In the genomic region with DNA sequence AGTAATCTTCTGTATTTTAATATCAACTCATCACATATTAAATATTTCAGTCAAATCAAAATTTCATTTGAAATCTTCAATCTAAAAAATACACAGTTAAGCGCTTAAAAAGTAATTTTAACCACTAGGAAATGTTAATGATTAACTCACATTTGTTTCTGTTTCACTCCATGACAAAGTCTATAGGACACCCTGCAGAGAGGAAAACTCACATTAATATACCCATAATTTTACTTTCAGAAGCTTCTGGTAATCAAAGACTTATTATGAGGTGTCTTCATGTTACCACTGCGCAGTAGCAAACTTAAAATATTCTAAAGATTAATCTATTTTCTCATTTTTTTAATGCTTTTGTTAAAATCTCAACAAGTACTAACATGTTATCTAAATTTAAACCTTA, we compare ENCODE assay signal across 8 cellular contexts. TPM values are rescaled to one million over a fixed set of nuclear protein-coding genes. Genes with fewer than 3 reads are reported as not detected.
A peak's percentile ranks its signal among the peaks of the same experiment; 100 is the strongest.
DNase-seq lines count a peak whose midpoint lies in the region; ATAC-seq, FAIRE-seq and TF ChIP-seq lines count a peak whose summit lies in the region.

No MANE protein-coding gene starts in this region.

- no peaks in the 10 kb centered on the region for H3K36me3 ChIP-seq in Caco-2 (ENCODE audit: control insufficient read depth, insufficient read depth, low read length)
- H3K36me3 ChIP-seq in Loucy (ENCODE audit: insufficient read depth, low read length): no peaks in the 10 kb centered on the region

- H3K4me3 Mint-ChIP-seq in Caco-2 (ENCODE audit: unreplicated experiment) (peak overlapping the region; percentile 90), natural killer cell (peak overlapping the region; percentile 93)
- H3K4me3 Mint-ChIP-seq in dendritic cell treated with granulocyte-macrophage colony-stimulating factor and Interleukin-4, amounts not matched to agents 40 ng/mL and 50 ng/mL, for 4 days: no peak overlapping the region

- BruUV-seq in Caco-2 (replicated peaks; lab: Mats Ljungman, UMichigan): no TSS peak

- intact Hi-C loops in Caco-2 (cut with micrococcal nuclease; ENCODE audit: unreplicated experiment) (loop anchor here (1.0 to 2.0 kb wide), 3 partner anchors 41 to 72 kb away; partner anchors contain the start of genes CCNJ and ZNF518A), natural killer cell (cut with micrococcal nuclease) (loop anchor here (5.0 kb wide), 1 partner anchor 47 kb away; the partner anchor contains the start of gene CCNJ)
- intact Hi-C loops in dendritic cell treated with granulocyte-macrophage colony-stimulating factor and Interleukin-4, amounts not matched to agents 40 ng/mL and 50 ng/mL, for 4 days (cut with micrococcal nuclease): loop anchor here (5.0 kb wide), 1 partner anchor 47 kb away; the partner anchor contains the start of gene CCNJ

- no peaks in the 10 kb centered on the region for H3F3A ChIP-seq in Loucy (ENCODE audit: low read depth)

- no peaks in the 10 kb centered on the region for H3K9me3 ChIP-seq in Caco-2
- no peaks in the 10 kb centered on the region for H3K9me3 ChIP-seq in Loucy (ENCODE audit: insufficient read depth, low read depth, low read length)

- peak overlapping the region; percentile 99; the same call in 1 of the 2 replicates for H2AFZ ChIP-seq in Loucy (ENCODE audit: low read length)

- H3K4me1 ChIP-seq in Caco-2 (peaks cover 16% of the 10 kb centered on the region), Loucy (ENCODE audit: insufficient read depth, low read length, poor library complexity, severe bottlenecking) (peaks cover 35% of the 10 kb centered on the region)

- H3K9me2 ChIP-seq in Loucy (replicated peaks; ENCODE audit: low read depth, low read length): no peaks in the 10 kb centered on the region

- peaks cover 15% of the 10 kb centered on the region for H3K36me3 Mint-ChIP-seq in Caco-2 (ENCODE audit: insufficient read depth, unreplicated experiment)
- H3K36me3 Mint-ChIP-seq in dendritic cell treated with granulocyte-macrophage colony-stimulating factor and Interleukin-4, amounts not matched to agents 40 ng/mL and 50 ng/mL, for 4 days (ENCODE audit: low read depth): peaks cover 10% of the 10 kb centered on the region
- H3K36me3 Mint-ChIP-seq in natural killer cell: no peaks in the 10 kb centered on the region

- H4K20me1 ChIP-seq in Loucy (ENCODE audit: insufficient read depth, low read length, poor library complexity, severe bottlenecking): no peaks in the 10 kb centered on the region

- H3K9ac ChIP-seq in Loucy (ENCODE audit: low read depth, low read length, poor library complexity, severe bottlenecking): peak overlapping the region; percentile 97

- H3K27me3 Mint-ChIP-seq in Caco-2 (ENCODE audit: insufficient read depth, unreplicated experiment) (peaks cover 2% of the 10 kb centered on the region), natural killer cell (ENCODE audit: low read depth in 2 of 2) (peaks cover 24 to 26% of the 10 kb centered on the region in 2 donors)
- peaks cover 25% of the 10 kb centered on the region for H3K27me3 Mint-ChIP-seq in dendritic cell treated with granulocyte-macrophage colony-stimulating factor and Interleukin-4, amounts not matched to agents 40 ng/mL and 50 ng/mL, for 4 days

- POLR2A ChIA-PET in Caco-2 (lab: Charles Lee): interaction anchor here (0.6 to 2.3 kb wide), 7 partner anchors 23 to 73 kb away, joined by 3 to 90 read pairs (median 7); partner anchors contain the start of genes CCNJ and ZNF518A

- H3K9me3 Mint-ChIP-seq in Caco-2 (ENCODE audit: unreplicated experiment) (no peaks in the 10 kb centered on the region), natural killer cell (peaks cover 0 to 2% of the 10 kb centered on the region in 2 donors)
- peaks cover 12% of the 10 kb centered on the region for H3K9me3 Mint-ChIP-seq in dendritic cell treated with granulocyte-macrophage colony-stimulating factor and Interleukin-4, amounts not matched to agents 40 ng/mL and 50 ng/mL, for 4 days

- CTCF ChIA-PET in Caco-2 (lab: Charles Lee): interaction anchor here (2.2 kb wide), 1 partner anchor 41 kb away, joined by 19 read pairs; the partner anchor contains the start of gene ZNF518A

- no peak for ATAC-seq in natural killer cell

- TF ChIP-seq CTCF in Caco-2 (IDR thresholded peaks at IDR 0.05; ENCODE audit: insufficient read depth in 1 of 2, low read depth in 1 of 2, low read length in 1 of 2, severe bottlenecking in 1 of 2, unreplicated experiment in 1 of 2) (peak in 1 of 2 experiments; percentile 14), Loucy (conservative IDR thresholded peaks at IDR 0.05; ENCODE audit: low read length) (no peak), natural killer cell (IDR thresholded peaks at IDR 0.05) (no peak), D721Med (IDR thresholded peaks at IDR 0.05; ENCODE audit: insufficient read depth, missing control alignments) (no peak)

- peak overlapping the region; percentile 75 for H3K4me3 ChIP-seq in Caco-2 (ENCODE audit: low read depth, low read length)
- H3K4me3 ChIP-seq in Loucy (ENCODE audit: low read length, poor library complexity, severe bottlenecking): peak overlapping the region; percentile 98

- DNase-seq in Caco-2 (no peak), natural killer cell (no peak), GM19238 (ENCODE audit: insufficient read length, low spot score) (no peak), MV-4-11 (lab: John Stamatoyannopoulos, UW) (no peak), D721Med (ENCODE audit: insufficient read length, low spot score) (no peak)
- no peak for DNase-seq in effector CD4-positive, alpha-beta T cell

- peaks cover 7% of the 10 kb centered on the region; the same call in 1 of the 2 replicates for H3K79me2 ChIP-seq in Loucy (ENCODE audit: insufficient read depth, low read length)

- no peak for FAIRE-seq in D721Med (lab: Jason Lieb, UNC)

- peak overlapping the region; percentile 96 for H3K4me2 ChIP-seq in Loucy (ENCODE audit: low read depth, low read length, poor library complexity, severe bottlenecking)

- H3K4me1 Mint-ChIP-seq in Caco-2 (ENCODE audit: low read depth, unreplicated experiment) (no peaks in the 10 kb centered on the region), natural killer cell (peaks cover 8 to 10% of the 10 kb centered on the region in 2 donors)
- no peaks in the 10 kb centered on the region for H3K4me1 Mint-ChIP-seq in dendritic cell treated with granulocyte-macrophage colony-stimulating factor and Interleukin-4, amounts not matched to agents 40 ng/mL and 50 ng/mL, for 4 days (ENCODE audit: low read depth)

- H3K27ac Mint-ChIP-seq in Caco-2 (ENCODE audit: unreplicated experiment): peak overlapping the region; percentile 98
- H3K27ac Mint-ChIP-seq in dendritic cell treated with granulocyte-macrophage colony-stimulating factor and Interleukin-4, amounts not matched to agents 40 ng/mL and 50 ng/mL, for 4 days: peak overlapping the region; percentile 98
- H3K27ac Mint-ChIP-seq in natural killer cell: peak overlapping the region; percentile 96 to 98

- H3K27me3 ChIP-seq in Caco-2 (replicated peaks; ENCODE audit: control insufficient read depth, insufficient read depth, low read length) (no peaks in the 10 kb centered on the region), Loucy (ENCODE audit: insufficient read depth, low read length, poor library complexity, severe bottlenecking) (peaks cover 38% of the 10 kb centered on the region)

RNA-seq across cellular contexts. Expression of gene ZNF518A, which starts 41.0 kb away (rescaled TPM):
- total RNA-seq in Caco-2 (2022): 47.2 TPM in 2 replicates
- 10 to 100 TPM; 17.6 to 34.7 (median 21.8) TPM for total RNA-seq in natural killer cell

RNA-seq across cellular contexts. Expression of gene CCNJ, which starts 45.7 kb away (rescaled TPM):
- total RNA-seq in Caco-2 (2022) (22.2 and 23.5 TPM in 2 replicates), natural killer cell (1 to 10 TPM; 5.9 to 7.1 (median 6.0) TPM)
